ENCODE assay signal across 8 cellular contexts in the genomic region with DNA sequence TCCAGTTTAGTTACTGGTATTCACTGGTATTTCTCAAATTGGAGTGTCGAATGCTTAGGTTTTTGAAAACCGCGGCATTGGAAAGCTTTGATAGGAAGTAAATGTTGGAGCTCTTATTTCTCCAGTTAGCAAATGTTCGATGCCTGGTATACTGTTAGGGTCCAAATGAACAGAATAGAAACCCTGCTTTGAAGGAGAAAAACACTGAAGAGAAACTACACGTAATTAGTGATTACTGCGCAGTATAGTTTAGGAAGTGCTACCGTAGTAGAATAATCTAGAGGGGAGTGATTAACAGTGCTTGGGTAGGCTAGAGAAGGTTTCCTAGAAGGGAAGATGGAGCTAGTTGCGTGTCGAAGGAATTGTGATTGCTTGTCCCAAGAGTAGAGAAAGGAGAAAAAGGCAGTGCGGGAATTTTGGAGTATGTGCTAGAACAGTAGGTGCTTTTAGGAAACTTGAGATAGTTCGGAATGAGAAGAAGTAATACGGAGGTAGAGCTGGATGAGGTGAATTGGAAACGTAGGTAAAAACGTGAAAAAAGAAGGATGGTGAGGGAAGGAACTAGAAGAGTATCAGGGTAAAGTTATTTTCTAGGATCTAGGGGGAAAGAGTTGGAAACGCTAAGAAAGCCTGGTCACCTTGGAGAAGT. TPM values are rescaled to one million over a fixed set of nuclear protein-coding genes. Genes with fewer than 3 reads are reported as not detected.
DNase-seq lines count a peak whose midpoint lies in the region; ATAC-seq and TF ChIP-seq lines count a peak whose summit lies in the region.

No MANE protein-coding gene starts in this region.

- POLR2A ChIA-PET in CD8-positive, alpha-beta memory T cell (lab: Charles Lee) = interaction anchor here (0.6 to 3.6 kb wide), 6 partner anchors 178 to 819 kb away, joined by 3 to 50 read pairs (median 22); a partner anchor contains a TSS

- peak overlapping the region; percentile 63 to 100 (median 100) for H3K27ac Mint-ChIP-seq in CD8-positive, alpha-beta memory T cell

- peak overlapping the region; percentile 84 for H2AFZ ChIP-seq in osteoblast (ENCODE audit: low read length)

- H3K4me3 ChIP-seq in CD8-positive, alpha-beta memory T cell (ENCODE audit: low read length) = peak overlapping the region; percentile 97
- H3K4me3 ChIP-seq in endocrine pancreas (ENCODE audit: control insufficient read depth, insufficient read depth, low read length) = peak overlapping the region; percentile 97
- H3K4me3 ChIP-seq in osteoblast (ENCODE audit: insufficient read depth, low read length) = peak overlapping the region; percentile 94
- H3K4me3 ChIP-seq in lower leg skin (ENCODE audit: low read depth, poor library complexity, severe bottlenecking) = no peak overlapping the region

- peaks cover 63% of the 10 kb centered on the region for H3K79me2 ChIP-seq in osteoblast (ENCODE audit: insufficient read depth, low read length)

- TF ChIP-seq CTCF in osteoblast (IDR thresholded peaks at IDR 0.05; ENCODE audit: extremely low read depth, low read depth, low read length) (no peak), lower leg skin (IDR thresholded peaks at IDR 0.05) (no peak)

- peaks cover 49 to 75% (median 69%) of the 10 kb centered on the region in 3 donors for H3K4me1 Mint-ChIP-seq in CD8-positive, alpha-beta memory T cell

- H4K20me1 ChIP-seq in osteoblast (ENCODE audit: insufficient read depth, low read length) = peaks cover under 1% of the 10 kb centered on the region

- H3K4me2 ChIP-seq in osteoblast (ENCODE audit: insufficient read depth, low read length) = peak overlapping the region; percentile 100

- H3K4me1 ChIP-seq in CD8-positive, alpha-beta memory T cell (ENCODE audit: insufficient read depth, low read length) = peaks cover 33% of the 10 kb centered on the region
- H3K4me1 ChIP-seq in endocrine pancreas (ENCODE audit: control insufficient read depth, insufficient read depth, low read length) (peaks cover 43% of the 10 kb centered on the region), osteoblast (ENCODE audit: insufficient read depth, low read length) (peaks cover 15% of the 10 kb centered on the region)

- H3K9me3 Mint-ChIP-seq in CD8-positive, alpha-beta memory T cell = no peaks in the 10 kb centered on the region

- peaks cover 3% of the 10 kb centered on the region for H3K36me3 ChIP-seq in CD8-positive, alpha-beta memory T cell (ENCODE audit: insufficient read depth, low read length)
- no peaks in the 10 kb centered on the region for H3K36me3 ChIP-seq in endocrine pancreas (ENCODE audit: control insufficient read depth, insufficient read depth, low read length)
- H3K36me3 ChIP-seq in osteoblast (ENCODE audit: insufficient read depth, low read length) = peaks cover 7% of the 10 kb centered on the region

- no peak for TF ChIP-seq POLR2A in lower leg skin (IDR thresholded peaks at IDR 0.05)

- no peaks in the 10 kb centered on the region for H3K27me3 ChIP-seq in CD8-positive, alpha-beta memory T cell (ENCODE audit: insufficient read depth, low read length, poor library complexity, severe bottlenecking)
- no peaks in the 10 kb centered on the region for H3K27me3 ChIP-seq in endocrine pancreas (ENCODE audit: control insufficient read depth, insufficient read depth, low read length)
- no peaks in the 10 kb centered on the region for H3K27me3 ChIP-seq in osteoblast (ENCODE audit: insufficient read depth, low read length)

- peak overlapping the region; percentile 88 for H3K9ac ChIP-seq in endocrine pancreas (ENCODE audit: control insufficient read depth, insufficient read depth, low read length)

- ATAC-seq in GM19452 (IDR thresholded peaks at IDR 0.05; ENCODE audit: unreplicated experiment) (no peak), GM18867 (IDR thresholded peaks at IDR 0.05; ENCODE audit: unreplicated experiment) (no peak)

- H3K4me3 Mint-ChIP-seq in CD8-positive, alpha-beta memory T cell = peak overlapping the region; percentile 98 to 100 (median 99)

- peak overlapping the region; percentile 100 for H3K27ac ChIP-seq in CD8-positive, alpha-beta memory T cell (ENCODE audit: low read depth, low read length)
- peak overlapping the region; percentile 98 for H3K27ac ChIP-seq in osteoblast (ENCODE audit: low read depth, low read length)

- peaks cover 0 to 7% of the 10 kb centered on the region in 2 donors for H3K27me3 Mint-ChIP-seq in CD8-positive, alpha-beta memory T cell

- peaks cover 0 to 45% (median 2%) of the 10 kb centered on the region in 3 donors for H3K36me3 Mint-ChIP-seq in CD8-positive, alpha-beta memory T cell

- CTCF ChIA-PET in CD8-positive, alpha-beta memory T cell (lab: Charles Lee) = interaction anchor here (1.0 to 7.0 kb wide), 8 partner anchors 9 to 723 kb away, joined by 3 to 33 read pairs (median 4); a partner anchor contains a TSS

- DNase-seq in CD8-positive, alpha-beta memory T cell = no peak
- DNase-seq in NCI-H69 (lab: John Stamatoyannopoulos, UW) = peak; percentile 59
- no peak for DNase-seq in osteoblast (ENCODE audit: insufficient read length, low spot score, missing footprints)
- DNase-seq in lower leg skin (ENCODE audit: low spot score in 2 of 2) = no peak
- DNase-seq in SHP77 (lab: John Stamatoyannopoulos, UW) = no peak

- H3K9me3 ChIP-seq in CD8-positive, alpha-beta memory T cell (ENCODE audit: low read length) = no peaks in the 10 kb centered on the region
- H3K9me3 ChIP-seq in endocrine pancreas (ENCODE audit: control insufficient read depth, low read length) (no peaks in the 10 kb centered on the region), osteoblast (ENCODE audit: low read depth, low read length) (no peaks in the 10 kb centered on the region)

- intact Hi-C loops in lower leg skin (cut with DNase I; ENCODE audit: low total_unique reads) = no loop called here

- 43 to 45% methylated on average over 15 of the region's 15 CpGs for WGBS in lower leg skin, 2 donors

RNA-seq across cellular contexts. Expression of a gene that starts 1.2 kb away (rescaled TPM):
- 10 to 100 TPM; 63.7 to 64.4 TPM for total RNA-seq in CD8-positive, alpha-beta memory T cell
- 46.1 TPM for polyA plus RNA-seq in CD8-positive, alpha-beta memory T cell
- total RNA-seq in osteoblast = 42.7 and 51.9 TPM in 2 replicates
- 10 to 100 TPM; 19.7 to 31.4 (median 28.2) TPM for total RNA-seq in lower leg skin

RNA-seq across cellular contexts. Expression of a gene that starts 1.9 kb away (rescaled TPM):
- total RNA-seq in CD8-positive, alpha-beta memory T cell = 10 to 100 TPM; 33.9 to 35.8 TPM
- polyA plus RNA-seq in CD8-positive, alpha-beta memory T cell = 14.7 TPM
- total RNA-seq in osteoblast = 26.8 and 37.1 TPM in 2 replicates
- 10 to 100 TPM; 13.4 to 52.1 (median 26.8) TPM for total RNA-seq in lower leg skin
